Comparison of ENCODE assay signal across 17 cellular contexts in the genomic region with DNA sequence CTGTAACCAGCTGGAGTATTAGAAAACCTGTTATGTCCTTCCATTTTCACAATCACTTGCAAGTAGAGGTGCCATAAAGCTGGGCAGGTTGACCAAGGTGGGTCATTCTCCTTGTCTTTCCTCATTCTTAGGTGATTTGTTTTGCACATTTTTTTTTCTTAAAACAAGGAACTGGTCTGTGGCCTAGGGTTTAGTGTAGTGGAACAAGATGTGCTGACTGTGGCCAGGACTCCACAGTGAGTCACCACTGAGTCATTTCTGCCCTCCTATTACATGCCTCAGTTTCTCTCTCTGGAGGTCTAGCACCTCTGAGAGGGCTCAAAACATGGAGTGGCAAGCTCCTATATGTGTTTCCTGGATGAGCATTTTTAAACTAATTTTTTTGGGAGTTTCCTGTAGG.
DNase-seq lines count a peak whose midpoint lies in the region; ATAC-seq, FAIRE-seq and TF ChIP-seq lines count a peak whose summit lies in the region.
"Had no signal": no experiment of that assay in that cellular context is flagged by ENCODE, and none has a peak within 500 bp of the region (broad histone marks: within the 10 kb centered on the region; RNA-seq: fewer than 3 reads in every experiment).

No MANE protein-coding gene starts in this region.

- POLR2A ChIA-PET in GM12878 (lab: Charles Lee) = no interaction called here

- no peak overlapping the region for H3K27ac ChIP-seq in GM12878 (ENCODE audit: control insufficient read depth, insufficient read depth)
- H3K27ac ChIP-seq: SJCRH30 had no signal

- H3K4me1 ChIP-seq in GM12878 (ENCODE audit: control insufficient read depth, insufficient read depth, low read length) = no peaks in the 10 kb centered on the region
- H3K4me1 ChIP-seq: SJCRH30 had no signal

- FAIRE-seq in GM12878 (lab: Jason Lieb, UNC) = no peak

- TF ChIP-seq CTCF in GM12878 (IDR thresholded peaks at IDR 0.05 in 2 of 3, conservative IDR thresholded peaks at IDR 0.05 in 1 of 3; ENCODE audit: control insufficient read depth in 2 of 3, extremely low read depth in 1 of 3, insufficient read depth in 1 of 3, low read depth in 3 of 3, low read length in 3 of 3) = no peak

- no TSS peak for BruUV-seq in GM12878 (replicated peaks; lab: Mats Ljungman, UMichigan)

- RAD21 ChIA-PET in GM12878 (lab: Charles Lee; ENCODE audit: unreplicated experiment) = no interaction called here

- SMC1A ChIA-PET in GM12878 (lab: Charles Lee; ENCODE audit: uncharacterized antibody, unreplicated experiment) = no interaction called here

- no peak for TF ChIP-seq RAD21 in GM12878 (IDR thresholded peaks at IDR 0.05; ENCODE audit: insufficient read depth, low read depth, low read length)

- no peak for TF ChIP-seq EP300 in GM12878 (IDR thresholded peaks at IDR 0.05; ENCODE audit: borderline replicate concordance in 1 of 2, control insufficient read depth in 1 of 2, low read depth in 2 of 2, low read length in 2 of 2)

- DNase-seq in LoVo (ENCODE audit: low spot score) = peak; percentile 32
- DNase-seq in GM12878 (ENCODE audit: low read depth, low spot score) = no peak
- DNase-seq in iris pigment epithelial cell (ENCODE audit: low read depth) = peak; percentile 64
- no peak for DNase-seq in germinal center (ENCODE audit: low spot score)
- DNase-seq in NCI-H1436 treated with DMSO at 0.1 percent for 48 hours (lab: John Stamatoyannopoulos, UW) = no peak
- DNase-seq: AML-193, DMS 273 treated with DMSO at 0.1 percent for 48 hours, DND-41, GOT3, NCI-H1417, NCI-H187 treated with DMSO at 0.1 percent for 48 hours, NCI-H226, NCI-H524 treated with DMSO at 0.1 percent for 48 hours, SJCRH30 had no signal

- H3K4me2 ChIP-seq in GM12878 (ENCODE audit: control insufficient read depth, insufficient read depth) = no peak overlapping the region

- intact Hi-C loops in GM12878 (cut with micrococcal nuclease; ENCODE audit: unreplicated experiment) = no loop called here

- CTCF ChIA-PET in GM12878 (lab: Yijun Ruan, JAX) = no interaction called here

- H3K4me3 ChIP-seq in GM12878 = no peak overlapping the region
- H3K4me3 ChIP-seq: SJCRH30 had no signal

- H3K79me2 ChIP-seq in GM12878 (ENCODE audit: control insufficient read depth, insufficient read depth, low read length) = no peaks in the 10 kb centered on the region

- H3K9me3 ChIP-seq in GM12878 (replicated peaks; ENCODE audit: control insufficient read depth, insufficient read depth, low read length) = no peaks in the 10 kb centered on the region
- H3K9me3 ChIP-seq: SJCRH30 had no signal

- no peaks in the 10 kb centered on the region for H3K36me3 ChIP-seq in GM12878 (ENCODE audit: control insufficient read depth in 2 of 2, insufficient read depth in 2 of 2, low read length in 1 of 2)
- H3K36me3 ChIP-seq: SJCRH30 had no signal

- no peaks in the 10 kb centered on the region for H3K27me3 ChIP-seq in GM12878 (replicated peaks in 1 of 2; ENCODE audit: control insufficient read depth in 2 of 2, insufficient read depth in 2 of 2, low read length in 1 of 2)
- H3K27me3 ChIP-seq: SJCRH30 had no signal

- peak; percentile 16; the same call in 1 of the 3 replicates for ATAC-seq in GM12878
- ATAC-seq in GM21390 (IDR thresholded peaks at IDR 0.05; ENCODE audit: unreplicated experiment) = no peak
- no peak for ATAC-seq in GM19395 (IDR thresholded peaks at IDR 0.05; ENCODE audit: unreplicated experiment)
- ATAC-seq: HCT116 had no signal

- H4K20me1 ChIP-seq in GM12878 (ENCODE audit: control insufficient read depth, insufficient read depth) = no peaks in the 10 kb centered on the region

- no peak overlapping the region for H2AFZ ChIP-seq in GM12878 (ENCODE audit: control insufficient read depth, low read depth, low read length)

- in situ Hi-C loops in GM12878 (cut with MboI) = no loop called here

- TF ChIP-seq POLR2A in GM12878 (IDR thresholded peaks at IDR 0.05; ENCODE audit: low read depth, low read length) = no peak

- H3K9ac ChIP-seq in GM12878 (ENCODE audit: control insufficient read depth, insufficient read depth, low read length) = no peak overlapping the region

TF ChIP-seq in GM12878, 131 proteins besides CTCF, POLR2A, EP300 and RAD21:
- TF ChIP-seq, protein P1, sequence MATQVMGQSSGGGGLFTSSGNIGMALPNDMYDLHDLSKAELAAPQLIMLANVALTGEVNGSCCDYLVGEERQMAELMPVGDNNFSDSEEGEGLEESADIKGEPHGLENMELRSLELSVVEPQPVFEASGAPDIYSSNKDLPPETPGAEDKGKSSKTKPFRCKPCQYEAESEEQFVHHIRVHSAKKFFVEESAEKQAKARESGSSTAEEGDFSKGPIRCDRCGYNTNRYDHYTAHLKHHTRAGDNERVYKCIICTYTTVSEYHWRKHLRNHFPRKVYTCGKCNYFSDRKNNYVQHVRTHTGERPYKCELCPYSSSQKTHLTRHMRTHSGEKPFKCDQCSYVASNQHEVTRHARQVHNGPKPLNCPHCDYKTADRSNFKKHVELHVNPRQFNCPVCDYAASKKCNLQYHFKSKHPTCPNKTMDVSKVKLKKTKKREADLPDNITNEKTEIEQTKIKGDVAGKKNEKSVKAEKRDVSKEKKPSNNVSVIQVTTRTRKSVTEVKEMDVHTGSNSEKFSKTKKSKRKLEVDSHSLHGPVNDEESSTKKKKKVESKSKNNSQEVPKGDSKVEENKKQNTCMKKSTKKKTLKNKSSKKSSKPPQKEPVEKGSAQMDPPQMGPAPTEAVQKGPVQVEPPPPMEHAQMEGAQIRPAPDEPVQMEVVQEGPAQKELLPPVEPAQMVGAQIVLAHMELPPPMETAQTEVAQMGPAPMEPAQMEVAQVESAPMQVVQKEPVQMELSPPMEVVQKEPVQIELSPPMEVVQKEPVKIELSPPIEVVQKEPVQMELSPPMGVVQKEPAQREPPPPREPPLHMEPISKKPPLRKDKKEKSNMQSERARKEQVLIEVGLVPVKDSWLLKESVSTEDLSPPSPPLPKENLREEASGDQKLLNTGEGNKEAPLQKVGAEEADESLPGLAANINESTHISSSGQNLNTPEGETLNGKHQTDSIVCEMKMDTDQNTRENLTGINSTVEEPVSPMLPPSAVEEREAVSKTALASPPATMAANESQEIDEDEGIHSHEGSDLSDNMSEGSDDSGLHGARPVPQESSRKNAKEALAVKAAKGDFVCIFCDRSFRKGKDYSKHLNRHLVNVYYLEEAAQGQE (IDR thresholded peaks at IDR 0.05; ENCODE audit: low read depth, low read length) = no peak
- TF ChIP-seq SREBF2 (IDR thresholded peaks at IDR 0.05; ENCODE audit: low read length) (no peak), RAD51 (IDR thresholded peaks at IDR 0.05) (no peak), ZSCAN29 (IDR thresholded peaks at IDR 0.05) (no peak), CREB1 (IDR thresholded peaks at IDR 0.05; ENCODE audit: low read depth) (no peak), HCFC1 (IDR thresholded peaks at IDR 0.05; ENCODE audit: low read length) (no peak)
- TF ChIP-seq, protein P2, sequence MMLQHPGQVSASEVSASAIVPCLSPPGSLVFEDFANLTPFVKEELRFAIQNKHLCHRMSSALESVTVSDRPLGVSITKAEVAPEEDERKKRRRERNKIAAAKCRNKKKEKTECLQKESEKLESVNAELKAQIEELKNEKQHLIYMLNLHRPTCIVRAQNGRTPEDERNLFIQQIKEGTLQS (IDR thresholded peaks at IDR 0.05; ENCODE audit: borderline replicate concordance, extremely low read depth, low read depth, low read length) = no peak

Comparison
In these comparisons a context has a peak if more than half of its experiments do, and no peak if none do; other contexts are left out.
1. DNase-seq: peak in LoVo (single experiment) and iris pigment epithelial cell (single experiment); none in GM12878 (single experiment), germinal center (single experiment) and NCI-H1436 treated with DMSO at 0.1 percent for 48 hours (single experiment).